Comparison of ENCODE assay signal across 8 cellular contexts in the genomic region with DNA sequence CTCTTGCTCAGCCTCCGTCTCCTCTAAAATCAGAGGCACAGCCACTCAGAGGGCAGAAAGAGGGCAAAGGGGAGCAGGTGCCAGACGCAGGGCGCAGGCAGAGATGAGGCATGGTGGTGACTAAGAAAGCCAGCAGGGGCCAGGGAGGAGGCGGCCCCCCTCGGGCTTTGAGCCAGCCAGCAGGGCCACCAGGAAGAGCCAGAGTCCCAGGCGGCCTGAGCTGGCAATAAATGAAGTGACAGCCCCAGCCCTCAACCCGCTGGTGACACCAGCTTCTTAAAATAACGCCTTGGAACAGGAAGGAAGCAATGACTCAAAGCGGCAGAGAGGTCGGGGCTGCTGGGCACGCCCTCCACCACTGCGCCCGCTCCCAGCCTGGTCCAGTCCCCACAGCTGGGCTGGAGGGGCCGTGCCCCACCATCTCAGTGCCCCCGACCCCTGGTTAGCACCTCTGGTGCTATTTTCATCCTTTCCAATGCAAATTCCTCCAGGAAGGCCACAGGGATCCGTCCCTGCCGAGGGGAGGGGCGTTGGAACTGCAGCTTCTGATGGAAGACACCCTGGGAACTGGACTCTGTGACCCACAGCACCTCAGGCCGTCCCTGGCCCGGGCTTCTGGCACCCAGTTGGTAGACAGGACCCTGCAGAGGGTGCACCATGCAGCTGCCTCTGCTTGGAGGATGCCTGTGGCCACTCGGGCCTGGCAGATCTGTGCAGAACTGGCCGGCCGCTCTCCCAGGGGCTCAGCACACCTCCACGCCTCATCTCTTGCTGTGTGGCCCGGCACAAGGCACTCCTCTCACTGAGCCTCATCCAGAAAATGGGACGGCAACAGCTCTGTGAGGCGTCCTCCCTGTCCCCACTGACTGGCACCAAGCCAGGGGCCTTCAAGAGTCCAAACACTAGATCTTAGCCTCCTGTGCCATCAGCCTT.
DNase-seq lines count a peak whose midpoint lies in the region; ATAC-seq lines count a peak whose summit lies in the region.

No MANE protein-coding gene starts in this region.

- H3K27ac Mint-ChIP-seq in activated naive CD4-positive, alpha-beta T cell treated with anti-CD3 and anti-CD28 coated beads, Interleukin-2, amount 50 U/mL, for 24 hours = peak overlapping the region; percentile 41

- H3K79me2 ChIP-seq in ACC112 (ENCODE audit: control insufficient read depth, insufficient read depth, low read length, unreplicated experiment) = no peaks in the 10 kb centered on the region

- DNase-seq in SKM-1 (lab: John Stamatoyannopoulos, UW; ENCODE audit: unreplicated experiment) = peak; percentile 53
- peak; percentile 92 for DNase-seq in left cardiac atrium
- peak; percentile 58 to 72 (median 69) for DNase-seq in stimulated activated CD4-positive, alpha-beta T cell treated with anti-CD3 and anti-CD28 coated beads, Interleukin-12 subunit alpha, Interleukin-12 subunit beta, amount 100 ng/mL, for 48 hours (ENCODE audit: low read depth in 2 of 3, low spot score in 1 of 3)
- no peak for DNase-seq in HAP-1 (ENCODE audit: low spot score in 2 of 2)

- no peaks in the 10 kb centered on the region for H3K9me3 ChIP-seq in HAP-1

- no peaks in the 10 kb centered on the region for H3K9me3 Mint-ChIP-seq in activated naive CD4-positive, alpha-beta T cell treated with anti-CD3 and anti-CD28 coated beads, Interleukin-2, amount 50 U/mL, for 24 hours

- H3K4me3 ChIP-seq in ACC112 (ENCODE audit: low read depth, low read length) (no peak overlapping the region), HAP-1 (no peak overlapping the region)

- peak overlapping the region; percentile 3; the same call in 1 of the 2 replicates for H3K27ac ChIP-seq in ACC112 (ENCODE audit: low read depth, low read length)

- H3K4me3 Mint-ChIP-seq in activated naive CD4-positive, alpha-beta T cell treated with anti-CD3 and anti-CD28 coated beads, Interleukin-2, amount 50 U/mL, for 24 hours = peak overlapping the region; percentile 33

- H3K4me1 ChIP-seq in ACC112 (ENCODE audit: control insufficient read depth, insufficient read depth, low read length, unreplicated experiment) = peaks cover 32% of the 10 kb centered on the region
- no peaks in the 10 kb centered on the region for H3K4me1 ChIP-seq in HAP-1

- ATAC-seq in GM19035 (IDR thresholded peaks at IDR 0.05; ENCODE audit: unreplicated experiment) = peak; percentile 75
- peak; percentile 74 for ATAC-seq in HG03159 (IDR thresholded peaks at IDR 0.05; ENCODE audit: unreplicated experiment)
- peak; percentile 74 to 77 for ATAC-seq in left cardiac atrium

- in situ Hi-C loops in HAP-1 (cut with MboI; ENCODE audit: low sequenced_read_pairs) = no loop called here

- H3K36me3 Mint-ChIP-seq in activated naive CD4-positive, alpha-beta T cell treated with anti-CD3 and anti-CD28 coated beads, Interleukin-2, amount 50 U/mL, for 24 hours = peaks cover 5% of the 10 kb centered on the region

- peaks cover 62% of the 10 kb centered on the region for H3K4me1 Mint-ChIP-seq in activated naive CD4-positive, alpha-beta T cell treated with anti-CD3 and anti-CD28 coated beads, Interleukin-2, amount 50 U/mL, for 24 hours

- intact Hi-C loops in left cardiac atrium (cut with DNase I) = loop anchor here in 1 of 2 donors (10.0 kb wide), 2 partner anchors 51 to 89 kb away; no protein-coding TSS in a partner anchor

- H3K36me3 ChIP-seq in ACC112 (ENCODE audit: insufficient read depth, low read length) = no peaks in the 10 kb centered on the region
- H3K36me3 ChIP-seq in HAP-1 (replicated peaks) = no peaks in the 10 kb centered on the region; the same call in none of the 2 replicates

- H3K27me3 Mint-ChIP-seq in activated naive CD4-positive, alpha-beta T cell treated with anti-CD3 and anti-CD28 coated beads, Interleukin-2, amount 50 U/mL, for 24 hours = no peaks in the 10 kb centered on the region

- H3K27me3 ChIP-seq in ACC112 (ENCODE audit: insufficient read depth, low read length) = no peaks in the 10 kb centered on the region
- no peaks in the 10 kb centered on the region for H3K27me3 ChIP-seq in HAP-1 (ENCODE audit: low read depth)

- H2AFZ ChIP-seq in ACC112 (ENCODE audit: low read length, unreplicated experiment) = no peak overlapping the region

Comparison
In these comparisons a context has a peak if more than half of its experiments do, and no peak if none do; other contexts are left out.
1. DNase-seq: peak in SKM-1 (single experiment), left cardiac atrium (single experiment) and stimulated activated CD4-positive, alpha-beta T cell treated with anti-CD3 and anti-CD28 coated beads, Interleukin-12 subunit alpha, Interleukin-12 subunit beta, amount 100 ng/mL, for 48 hours (3 of 3); none in HAP-1 (0 of 2).
2. Peak in every context shown above with its lines, with median percentiles within 50 percentile points of each other: ATAC-seq.